Comparison of ENCODE assay signal across 9 cellular contexts in the genomic region with DNA sequence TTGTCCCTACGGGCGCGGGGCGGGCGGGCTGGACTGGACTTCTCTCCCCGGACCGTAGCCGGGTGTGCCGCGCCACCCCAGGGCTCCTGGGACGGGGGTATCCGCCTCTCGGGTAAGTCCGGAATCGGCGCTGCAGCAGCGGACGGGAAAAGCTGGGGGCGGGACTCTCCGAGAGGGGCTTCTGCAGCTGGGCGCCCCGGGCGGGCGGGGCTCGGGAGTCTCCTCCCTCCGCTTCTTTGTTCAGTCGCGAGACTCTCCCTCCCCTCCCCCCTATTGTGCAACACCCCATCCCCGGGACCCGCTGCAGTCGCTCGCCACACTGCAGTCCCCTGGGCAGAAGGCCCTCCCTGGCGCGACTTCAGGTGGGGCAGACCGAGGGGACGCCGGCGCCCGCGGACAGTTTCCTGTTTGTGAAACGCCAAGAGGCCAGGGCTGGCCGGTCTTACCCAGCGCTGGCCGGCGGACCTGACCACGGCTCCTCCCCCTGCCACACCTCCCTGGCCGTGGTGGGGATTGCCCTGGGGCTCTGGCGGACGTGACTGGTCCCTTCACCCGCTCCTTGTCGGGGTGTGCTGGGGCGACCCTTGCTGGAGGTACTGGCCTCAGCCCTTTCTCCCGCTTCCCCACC. TPM values are rescaled to one million over a fixed set of nuclear protein-coding genes. Genes with fewer than 3 reads are reported as not detected.
A peak's percentile ranks its signal among the peaks of the same experiment; 100 is the strongest.
DNase-seq lines count a peak whose midpoint lies in the region; ATAC-seq, FAIRE-seq and TF ChIP-seq lines count a peak whose summit lies in the region.
"Had no signal": no experiment of that assay in that cellular context is flagged by ENCODE, and none has a peak within 500 bp of the region (broad histone marks: within the 10 kb centered on the region; RNA-seq: fewer than 3 reads in every experiment).

No MANE protein-coding gene starts in this region.

- H3K9ac ChIP-seq in endothelial cell of umbilical vein (replicated peaks; ENCODE audit: extremely low read depth, insufficient read depth, low read length), result peak overlapping the region; percentile 85

- ATAC-seq in CD8-positive, alpha-beta T cell, result peak; percentile 26
- peak; percentile 42 for ATAC-seq in GM21360 (IDR thresholded peaks at IDR 0.05; ENCODE audit: unreplicated experiment)

- H3K4me3 ChIP-seq in CD8-positive, alpha-beta T cell (ENCODE audit: low read depth, low read length), result peak overlapping the region; percentile 93
- peak overlapping the region; percentile 63 to 98 (median 76) for H3K4me3 ChIP-seq in endothelial cell of umbilical vein (replicated peaks in 1 of 3; ENCODE audit: insufficient read depth in 1 of 3, low read depth in 1 of 3, low read length in 3 of 3)

- peak; percentile 48 to 81 (median 72) for DNase-seq in CD8-positive, alpha-beta T cell
- DNase-seq in HT-29 (ENCODE audit: low spot score) (peak; percentile 84), NOMO-1 treated with dmso at 0.1 percent for 144 hours (lab: John Stamatoyannopoulos, UW; ENCODE audit: unreplicated experiment) (peak; percentile 63), endothelial cell of umbilical vein (ENCODE audit: low read depth, low spot score) (peak; percentile 90), midbrain (lab: John Stamatoyannopoulos, UW) (peak; percentile 77)
- peak; percentile 87 for DNase-seq in activated CD8-positive, alpha-beta memory T cell treated with anti-CD3 and anti-CD28 coated beads, Interleukin-2, amount 50 U/mL, for 48 hours
- DNase-seq in stimulated activated CD8-positive, alpha-beta memory T cell treated with anti-CD3 and anti-CD28 coated beads, Interleukin-15, amount 100 ng/mL, for 4 hours (ENCODE audit: low read depth in 2 of 2), result peak; percentile 38 to 45

- no TSS peak for BruUV-seq in endothelial cell of umbilical vein (replicated peaks; lab: Mats Ljungman, UMichigan)

- peak overlapping the region; percentile 100 for H3K4me3 Mint-ChIP-seq in CD8-positive, alpha-beta T cell

- H3K9me3 ChIP-seq in CD8-positive, alpha-beta T cell (ENCODE audit: low read length), result no peaks in the 10 kb centered on the region
- H3K9me3 ChIP-seq in endothelial cell of umbilical vein (replicated peaks; ENCODE audit: control insufficient read depth, insufficient read depth, low read length), result no peaks in the 10 kb centered on the region

- no peaks in the 10 kb centered on the region for H3K27me3 ChIP-seq in CD8-positive, alpha-beta T cell (ENCODE audit: insufficient read depth, low read length)
- H3K27me3 ChIP-seq in endothelial cell of umbilical vein (ENCODE audit: control insufficient read depth in 2 of 2, insufficient read depth in 2 of 2, low read length in 2 of 2), result peaks cover 9 to 14% of the 10 kb centered on the region in 2 experiments

- CTCF ChIA-PET in CD8-positive, alpha-beta T cell (lab: Charles Lee), result interaction anchor here (0.7 to 3.3 kb wide), 4 partner anchors 45 to 122 kb away, joined by 3 to 14 read pairs (median 6); no protein-coding TSS in a partner anchor
- CTCF ChIA-PET in endothelial cell of umbilical vein (lab: Charles Lee), result interaction anchor here (0.7 to 7.0 kb wide), 6 partner anchors 46 to 112 kb away, joined by 3 to 63 read pairs (median 5); no protein-coding TSS in a partner anchor

- H3K9me1 ChIP-seq in endothelial cell of umbilical vein (replicated peaks; ENCODE audit: control insufficient read depth, extremely low read depth, insufficient read depth, low read length), result no peaks in the 10 kb centered on the region

- H3K4me1 Mint-ChIP-seq in CD8-positive, alpha-beta T cell (ENCODE audit: low read depth), result peaks cover 44% of the 10 kb centered on the region

- H3K4me2 ChIP-seq in endothelial cell of umbilical vein (ENCODE audit: insufficient read depth, low read length), result peak overlapping the region; percentile 54

- peak overlapping the region; percentile 72 for H2AFZ ChIP-seq in endothelial cell of umbilical vein (ENCODE audit: low read depth, low read length)

- TF ChIP-seq POLR2A in endothelial cell of umbilical vein (IDR thresholded peaks at IDR 0.05; ENCODE audit: low read depth, low read length), result no peak

- H3K4me1 ChIP-seq in CD8-positive, alpha-beta T cell (ENCODE audit: insufficient read depth, low read length), result peaks cover 21% of the 10 kb centered on the region
- H3K4me1 ChIP-seq in endothelial cell of umbilical vein (ENCODE audit: control insufficient read depth, extremely low read depth, insufficient read depth, low read length), result peaks cover 15% of the 10 kb centered on the region

- no peaks in the 10 kb centered on the region for H3K36me3 ChIP-seq in CD8-positive, alpha-beta T cell (ENCODE audit: insufficient read depth, low read length)
- peaks cover 3 to 12% of the 10 kb centered on the region in 2 experiments for H3K36me3 ChIP-seq in endothelial cell of umbilical vein (ENCODE audit: control insufficient read depth in 2 of 2, extremely low read depth in 1 of 2, insufficient read depth in 2 of 2, low read length in 2 of 2)

- H3K36me3 Mint-ChIP-seq in CD8-positive, alpha-beta T cell, result peaks cover 29% of the 10 kb centered on the region

- no peaks in the 10 kb centered on the region for H3K9me3 Mint-ChIP-seq in CD8-positive, alpha-beta T cell

- POLR2A ChIA-PET in CD8-positive, alpha-beta T cell (lab: Charles Lee), result interaction anchor here (0.6 to 4.1 kb wide), 4 partner anchors 11 to 125 kb away, joined by 3 to 20 read pairs (median 6); a partner anchor contains a TSS
- POLR2A ChIA-PET in endothelial cell of umbilical vein (lab: Charles Lee), result interaction anchor here (0.5 to 1.5 kb wide), 5 partner anchors 63 to 642 kb away, joined by 3 to 8 read pairs (median 3); a partner anchor contains a TSS

- H3K27ac ChIP-seq in CD8-positive, alpha-beta T cell (ENCODE audit: low read depth, low read length), result peak overlapping the region; percentile 62
- peak overlapping the region; percentile 86 for H3K27ac ChIP-seq in endothelial cell of umbilical vein (ENCODE audit: insufficient read depth, low read depth, low read length)

- dilution Hi-C loops in endothelial cell of umbilical vein (cut with MboI; ENCODE audit: extremely low pct_ligation_motif_present, low sequenced_read_pairs), result no loop called here

- no peaks in the 10 kb centered on the region for H3K79me2 ChIP-seq in endothelial cell of umbilical vein (ENCODE audit: control insufficient read depth, insufficient read depth, low read length)

- FAIRE-seq in endothelial cell of umbilical vein (lab: Jason Lieb, UNC), result peak; percentile 79
- FAIRE-seq: colon had no signal

- TF ChIP-seq CTCF in CD8-positive, alpha-beta T cell (IDR thresholded peaks at IDR 0.05), result no peak
- peak in 1 of 2 donors; percentile 1 for TF ChIP-seq CTCF in endothelial cell of umbilical vein (IDR thresholded peaks at IDR 0.05; ENCODE audit: extremely low read depth in 1 of 2, insufficient read depth in 1 of 2, low read depth in 1 of 2, low read length in 2 of 2)

- no peaks in the 10 kb centered on the region for H4K20me1 ChIP-seq in endothelial cell of umbilical vein (replicated peaks; ENCODE audit: control insufficient read depth, extremely low read depth, insufficient read depth, low read length)

- H3K27me3 Mint-ChIP-seq in CD8-positive, alpha-beta T cell (ENCODE audit: low read depth), result no peaks in the 10 kb centered on the region

- intact Hi-C loops in CD8-positive, alpha-beta T cell (cut with DNase I, micrococcal nuclease), result loop anchor here (1.0 to 10.0 kb wide), 20 partner anchors 35 to 1779 kb away; a partner anchor contains a TSS
- intact Hi-C loops in endothelial cell of umbilical vein (cut with micrococcal nuclease), result loop anchor here (1.0 to 2.0 kb wide), 7 partner anchors 45 to 207 kb away; no protein-coding TSS in a partner anchor

- H3K27ac Mint-ChIP-seq in CD8-positive, alpha-beta T cell, result peak overlapping the region; percentile 99

TF ChIP-seq in endothelial cell of umbilical vein, 7 proteins besides CTCF, POLR2A, EP300 and RAD21:
- TF ChIP-seq POLR2AphosphoS5 (IDR thresholded peaks at IDR 0.05; ENCODE audit: insufficient read depth, low read depth, low read length) (peak; percentile 41), MYC (IDR thresholded peaks at IDR 0.05; ENCODE audit: low read depth, low read length) (no peak)

RNA-seq across cellular contexts. Expression of a gene that starts 1.0 kb away (rescaled TPM):
- total RNA-seq in CD8-positive, alpha-beta T cell, result 10 to 100 TPM; 30.9 to 32.0 TPM
- 5.6 and 6.0 TPM in 2 replicates for total RNA-seq in HT-29 (2014; rRNA removed; shearing (Covaris generic))
- 28.3 and 31.9 TPM in 2 replicates for total RNA-seq in endothelial cell of umbilical vein
- 4.9 and 7.9 TPM in 2 replicates for polyA plus RNA-seq in endothelial cell of umbilical vein
- polyA plus RNA-seq in endothelial cell of umbilical vein (2011; cell fraction: cytosol; rRNA removed), result 9.1 and 11.4 TPM in 2 replicates
- 22.4 and 24.8 TPM in 2 replicates for polyA plus RNA-seq in endothelial cell of umbilical vein (2011; cell fraction: nucleus; rRNA removed)
- 21.0 and 23.7 TPM in 2 replicates for polyA plus RNA-seq in endothelial cell of umbilical vein (2012)
- 10.5 and 11.1 TPM in 2 replicates for polyA minus RNA-seq in endothelial cell of umbilical vein
- 6.8 TPM for polyA minus RNA-seq in endothelial cell of umbilical vein (2011; cell fraction: cytosol; rRNA and poly(A)+ RNA removed)
- polyA minus RNA-seq in endothelial cell of umbilical vein (2011; cell fraction: nucleus; rRNA and poly(A)+ RNA removed), result 15.0 and 21.4 TPM in 2 replicates

Comparison
In these comparisons a context has a peak if more than half of its experiments do, and no peak if none do; other contexts are left out.
1. Peak in every context shown above with its lines: DNase-seq, ATAC-seq, H3K4me3 ChIP-seq and H3K27ac ChIP-seq.